ENCODE assay signal across 2 cellular contexts in the genomic region with DNA sequence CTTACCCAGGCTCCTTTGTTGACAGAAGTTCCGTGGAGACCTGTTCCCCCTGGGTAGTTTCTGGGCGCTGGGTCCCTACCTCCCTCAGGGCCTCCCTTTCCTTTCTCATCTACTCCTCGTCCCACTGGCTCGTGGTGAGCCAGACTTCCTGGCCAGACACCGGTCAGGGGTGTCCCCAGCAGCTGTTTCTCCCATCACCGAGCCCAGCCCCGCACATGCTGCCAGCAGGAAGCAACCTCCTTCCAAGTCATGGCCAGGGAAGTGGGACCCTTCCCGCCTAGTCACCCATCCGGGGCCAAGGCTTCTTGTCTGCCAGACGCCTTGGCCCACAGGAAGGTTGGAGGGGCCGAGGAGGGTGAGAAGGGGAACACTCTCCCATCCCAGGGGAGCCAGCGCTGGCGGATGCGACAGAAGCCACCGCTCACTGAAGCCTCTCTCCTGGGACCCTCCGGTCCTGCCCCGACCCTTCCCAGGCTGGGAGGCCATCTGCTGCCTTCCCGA.
TF ChIP-seq lines count a peak whose summit lies in the region.

No MANE protein-coding gene starts in this region.

TF ChIP-seq in GM23338, 12 proteins besides CTCF, POLR2A, EP300 and RAD21 (continues in another document):
- TF ChIP-seq STAT1 (IDR thresholded peaks at IDR 0.05; ENCODE audit: unreplicated experiment), result no peak
- no peak for TF ChIP-seq EZH2phosphoT487 (IDR thresholded peaks at IDR 0.05; ENCODE audit: unreplicated experiment)
- no peak for TF ChIP-seq POLR2AphosphoS5 (IDR thresholded peaks at IDR 0.05; ENCODE audit: low read depth)
- no peak for TF ChIP-seq ETS1 (IDR thresholded peaks at IDR 0.05)
- TF ChIP-seq, protein P1, sequence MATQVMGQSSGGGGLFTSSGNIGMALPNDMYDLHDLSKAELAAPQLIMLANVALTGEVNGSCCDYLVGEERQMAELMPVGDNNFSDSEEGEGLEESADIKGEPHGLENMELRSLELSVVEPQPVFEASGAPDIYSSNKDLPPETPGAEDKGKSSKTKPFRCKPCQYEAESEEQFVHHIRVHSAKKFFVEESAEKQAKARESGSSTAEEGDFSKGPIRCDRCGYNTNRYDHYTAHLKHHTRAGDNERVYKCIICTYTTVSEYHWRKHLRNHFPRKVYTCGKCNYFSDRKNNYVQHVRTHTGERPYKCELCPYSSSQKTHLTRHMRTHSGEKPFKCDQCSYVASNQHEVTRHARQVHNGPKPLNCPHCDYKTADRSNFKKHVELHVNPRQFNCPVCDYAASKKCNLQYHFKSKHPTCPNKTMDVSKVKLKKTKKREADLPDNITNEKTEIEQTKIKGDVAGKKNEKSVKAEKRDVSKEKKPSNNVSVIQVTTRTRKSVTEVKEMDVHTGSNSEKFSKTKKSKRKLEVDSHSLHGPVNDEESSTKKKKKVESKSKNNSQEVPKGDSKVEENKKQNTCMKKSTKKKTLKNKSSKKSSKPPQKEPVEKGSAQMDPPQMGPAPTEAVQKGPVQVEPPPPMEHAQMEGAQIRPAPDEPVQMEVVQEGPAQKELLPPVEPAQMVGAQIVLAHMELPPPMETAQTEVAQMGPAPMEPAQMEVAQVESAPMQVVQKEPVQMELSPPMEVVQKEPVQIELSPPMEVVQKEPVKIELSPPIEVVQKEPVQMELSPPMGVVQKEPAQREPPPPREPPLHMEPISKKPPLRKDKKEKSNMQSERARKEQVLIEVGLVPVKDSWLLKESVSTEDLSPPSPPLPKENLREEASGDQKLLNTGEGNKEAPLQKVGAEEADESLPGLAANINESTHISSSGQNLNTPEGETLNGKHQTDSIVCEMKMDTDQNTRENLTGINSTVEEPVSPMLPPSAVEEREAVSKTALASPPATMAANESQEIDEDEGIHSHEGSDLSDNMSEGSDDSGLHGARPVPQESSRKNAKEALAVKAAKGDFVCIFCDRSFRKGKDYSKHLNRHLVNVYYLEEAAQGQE (IDR thresholded peaks at IDR 0.05; ENCODE audit: unreplicated experiment), result no peak
- no peak for TF ChIP-seq EZH2 (IDR thresholded peaks at IDR 0.05; ENCODE audit: low read depth, unreplicated experiment)
- no peak for TF ChIP-seq JUNB (IDR thresholded peaks at IDR 0.05; ENCODE audit: unreplicated experiment)
- TF ChIP-seq ZNF114 (CRISPR knock-in tag; IDR thresholded peaks at IDR 0.05), result no peak
- no peak for TF ChIP-seq CREB1 (CRISPR knock-in tag; IDR thresholded peaks at IDR 0.05; ENCODE audit: low read depth)
- TF ChIP-seq ZNF462 (CRISPR knock-in tag; IDR thresholded peaks at IDR 0.05), result no peak

TF ChIP-seq in HepG2, 621 proteins besides CTCF, POLR2A, EP300 and RAD21:
- TF ChIP-seq RXRB (CRISPR knock-in tag; IDR thresholded peaks at IDR 0.05; ENCODE audit: borderline replicate concordance), result no peak
